30 cellular contexts compared by ENCODE assay signal in genomic region chr9:92270511-92270910, GRCh38.
"Had no signal": no experiment of that assay in that cellular context is flagged by ENCODE, and none has a peak within 500 bp of the region (broad histone marks: within the 10 kb centered on the region; RNA-seq: fewer than 3 reads in every experiment).

No MANE protein-coding gene starts in this region.

- H3K9ac ChIP-seq: parathyroid adenoma had no signal

- H3K4me2 ChIP-seq: hepatocyte, smooth muscle cell had no signal

- H2AFZ ChIP-seq: hepatocyte, parathyroid adenoma had no signal

- H3K27me3 Mint-ChIP-seq: progenitor cell of endocrine pancreas had no signal

- DNase-seq: cerebellar nuclear complex; effector CD4-positive, alpha-beta T cell; foreskin fibroblast; gastrocnemius medialis; heart left ventricle; kidney; left cardiac atrium; left ventricle myocardium inferior; lower lobe of right lung; natural killer cell; stimulated activated CD4-positive, alpha-beta T cell treated with anti-CD3 and anti-CD28 coated beads, Interleukin-12 subunit alpha, Interleukin-12 subunit beta, amount 100 ng/mL, for 4 hours; stimulated activated CD4-positive, alpha-beta T cell treated with anti-CD3 and anti-CD28 coated beads, Interleukin-1b, Interleukin-23, amount 100 ng/mL, for 48 hours; stimulated activated CD4-positive, alpha-beta T cell treated with anti-CD3 and anti-CD28 coated beads, Interleukin-4, amount 100 ng/mL, for 1 hour; stimulated activated CD8-positive, alpha-beta memory T cell treated with anti-CD3 and anti-CD28 coated beads, Interleukin-4, amount 100 ng/mL, for 48 hours; stimulated activated naive CD4-positive, alpha-beta T cell; substantia nigra; upper lobe of left lung had no signal

- ATAC-seq: esophagus mucosa, gastrocnemius medialis, heart left ventricle, left cardiac atrium, lower lobe of right lung, natural killer cell, sciatic nerve had no signal

- H3K79me2 ChIP-seq: hepatocyte, parathyroid adenoma had no signal

- H3K4me1 ChIP-seq: gastrocnemius medialis, heart left ventricle, left ventricle myocardium inferior, lower lobe of right lung, parathyroid adenoma, right atrium auricular region, tibial nerve, upper lobe of left lung had no signal

- H3K9me3 ChIP-seq: gastrocnemius medialis, heart left ventricle, left ventricle myocardium inferior, lower lobe of right lung, neutrophil, right atrium auricular region, thoracic aorta, tibial nerve, upper lobe of left lung had no signal

- H3K4me1 Mint-ChIP-seq: natural killer cell, neural crest cell had no signal

- H3K27ac ChIP-seq: epithelial cell of prostate, gastrocnemius medialis, heart left ventricle, hepatocyte, left ventricle myocardium inferior, lower lobe of right lung, neutrophil, parathyroid adenoma, right atrium auricular region, thoracic aorta, tibial nerve, upper lobe of left lung had no signal

- H3K4me3 ChIP-seq: dorsolateral prefrontal cortex, gastrocnemius medialis, heart left ventricle, hepatocyte, left ventricle myocardium inferior, lower lobe of right lung, right atrium auricular region, smooth muscle cell, thoracic aorta, tibial nerve, upper lobe of left lung had no signal

- H3K9me3 Mint-ChIP-seq: natural killer cell, neural crest cell had no signal

- H3K27me3 ChIP-seq: dorsolateral prefrontal cortex, gastrocnemius medialis, heart left ventricle, hepatocyte, neutrophil, right atrium auricular region, tibial nerve, upper lobe of left lung had no signal

- H3K4me3 Mint-ChIP-seq: natural killer cell, neural crest cell had no signal

- H3K27ac Mint-ChIP-seq: natural killer cell, progenitor cell of endocrine pancreas had no signal
